In the genomic region with DNA sequence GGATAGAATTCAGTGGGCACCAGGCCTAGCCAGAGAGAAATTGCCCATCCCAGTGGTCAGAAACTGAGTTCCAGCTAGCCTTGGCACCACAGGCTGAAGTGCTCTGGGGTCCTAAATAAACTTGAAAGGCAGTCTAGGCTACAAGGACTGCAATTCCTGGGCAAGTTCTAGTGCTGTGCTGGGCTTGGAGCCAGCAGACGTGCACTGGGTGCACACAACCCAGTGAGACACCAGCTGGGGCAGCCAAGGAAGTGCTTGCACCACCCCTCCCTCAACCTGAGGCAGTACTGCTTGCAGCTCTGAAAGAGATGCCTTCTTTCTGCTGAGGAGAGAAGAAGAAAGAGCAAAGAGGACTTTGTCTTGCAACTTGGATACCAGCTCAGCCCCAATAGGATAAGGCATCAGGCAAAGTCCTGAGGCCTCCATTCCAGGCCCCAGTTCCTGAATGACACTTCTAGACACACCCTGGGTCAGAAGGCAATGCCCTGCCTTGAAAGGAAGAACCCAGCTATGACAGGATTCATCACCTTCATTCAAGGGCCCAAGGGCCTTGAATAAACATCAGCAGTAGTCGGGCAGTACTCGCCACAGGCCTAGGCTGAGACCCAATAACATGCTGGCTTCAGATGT, we compare ENCODE assay signal across 14 cellular contexts.
"Had no signal": no experiment of that assay in that cellular context is flagged by ENCODE, and none has a peak within 500 bp of the region (broad histone marks: within the 10 kb centered on the region; RNA-seq: fewer than 3 reads in every experiment).

No MANE protein-coding gene starts in this region.

- ATAC-seq: activated T-helper 17 cell treated with anti-CD3 and anti-CD28 coated beads, Interleukin-2, amount 50 U/mL, for 72 hours; gastroesophageal sphincter; left colon; lower lobe of right lung had no signal

- H3K27me3 ChIP-seq: brain microvascular endothelial cell had no signal

- DNase-seq: activated CD4-positive, alpha-beta T cell treated with anti-CD3 and anti-CD28 coated beads, Interleukin-2, amount 50 U/mL, for 48 hours; activated naive CD4-positive, alpha-beta T cell treated with Interleukin-2 at 50 U/mL for 16 hours; activated naive CD8-positive, alpha-beta T cell treated with anti-CD3 and anti-CD28 coated beads, Interleukin-2, amount 10 ng/mL, durations not matched to agents 7 days and 5 days; activated T-cell treated with anti-CD3 and anti-CD28 coated beads for 4 hours; brain microvascular endothelial cell; left colon; lower lobe of right lung; stimulated activated CD4-positive, alpha-beta T cell treated with anti-CD3 and anti-CD28 coated beads, Interleukin-12 subunit alpha, Interleukin-12 subunit beta, amount 100 ng/mL, for 4 hours; stimulated activated CD4-positive, alpha-beta T cell treated with anti-CD3 and anti-CD28 coated beads, Interleukin-1b, Interleukin-23, amount 100 ng/mL, for 48 hours; stimulated activated naive CD4-positive, alpha-beta T cell treated with Interleukin-2 at 50 U/mL for 16 hours; transverse colon had no signal

- H3K4me1 ChIP-seq: gastroesophageal sphincter, lower lobe of right lung, transverse colon had no signal

- H3K9me3 ChIP-seq: lower lobe of right lung, transverse colon had no signal

- H3K36me3 ChIP-seq: brain microvascular endothelial cell, gastroesophageal sphincter, lower lobe of right lung, transverse colon had no signal

- H3K4me3 ChIP-seq: coronary artery, gastroesophageal sphincter, lower lobe of right lung, transverse colon had no signal

- H3K27ac ChIP-seq: brain microvascular endothelial cell, coronary artery, gastroesophageal sphincter, lower lobe of right lung, transverse colon had no signal
